ENCODE assay signal across 26 cellular contexts in the genomic region with DNA sequence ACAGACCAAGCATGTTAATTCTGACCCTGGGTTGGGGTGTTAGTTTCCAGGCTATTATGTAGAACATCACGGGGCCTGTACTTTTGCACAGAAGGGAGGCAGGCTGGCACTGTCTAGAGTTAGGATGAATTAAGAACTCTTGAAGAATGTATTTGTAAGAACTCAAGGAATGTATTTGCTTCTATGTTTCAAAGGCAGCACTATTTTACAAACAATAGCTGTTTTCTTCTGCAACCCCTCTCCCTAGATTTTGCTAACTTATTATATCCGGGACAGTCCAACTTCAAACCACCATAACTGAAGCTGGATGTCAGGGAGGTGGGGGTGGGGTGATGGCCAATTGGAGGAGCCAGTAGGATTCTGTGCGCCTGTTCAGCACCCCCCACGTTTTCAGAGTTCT.
"Had no signal": no experiment of that assay in that cellular context is flagged by ENCODE, and none has a peak within 500 bp of the region (broad histone marks: within the 10 kb centered on the region; RNA-seq: fewer than 3 reads in every experiment).

No MANE protein-coding gene starts in this region.

- H3K36me3 ChIP-seq: gastrocnemius medialis, vagina, WERI-Rb-1 had no signal

- H3K27ac Mint-ChIP-seq: activated CD4-positive, alpha-beta T cell treated with anti-CD3 and anti-CD28 coated beads, Interleukin-2, amount 10 ng/mL, durations not matched to agents 7 days and 5 days; activated CD8-positive, alpha-beta memory T cell treated with anti-CD3 and anti-CD28 coated beads, Interleukin-2, amount 10 ng/mL, durations not matched to agents 7 days and 5 days; activated CD8-positive, alpha-beta T cell treated with anti-CD3 and anti-CD28 coated beads for 36 hours; activated naive CD8-positive, alpha-beta T cell treated with anti-CD3 and anti-CD28 coated beads, Interleukin-2, amount 50 U/mL, for 24 hours; natural killer cell treated with Interleukin-12 subunit alpha and Interleukin-12 subunit beta and Interleukin-15 and Interleukin-18, amount 100 ng/mL, for 72 hours; stimulated activated effector memory CD8-positive, alpha-beta T cell treated with anti-CD3 and anti-CD28 coated beads, Interleukin-12 subunit alpha, Interleukin-12 subunit beta, amount 100 ng/mL, for 72 hours; type B pancreatic cell had no signal

- DNase-seq: activated CD4-positive, alpha-beta T cell treated with anti-CD3 and anti-CD28 coated beads, Interleukin-2, amount 10 ng/mL, durations not matched to agents 7 days and 5 days; activated CD4-positive, CD25-positive, alpha-beta regulatory T cell treated with anti-CD3 and anti-CD28 coated beads, Interleukin-2, amount 50 U/mL, for 72 hours; activated CD8-positive, alpha-beta memory T cell treated with anti-CD3 and anti-CD28 coated beads, Interleukin-2, amount 10 ng/mL, durations not matched to agents 7 days and 5 days; activated CD8-positive, alpha-beta T cell treated with anti-CD3 and anti-CD28 coated beads for 36 hours; activated gamma-delta T cell; activated naive CD4-positive, alpha-beta T cell treated with anti-CD3 and anti-CD28 coated beads, Interleukin-2, amount 50 U/mL, for 16 hours; activated naive CD8-positive, alpha-beta T cell treated with anti-CD3 and anti-CD28 coated beads, Interleukin-2, amount 50 U/mL, for 24 hours; activated T-cell treated with anti-CD3 and anti-CD28 coated beads for 4 hours; anterior cingulate cortex; cerebellar nuclear complex; cortex of kidney; gastrocnemius medialis; hypothalamus; left ventricle myocardium superior; midbrain; occipital lobe; small intestine; stimulated activated CD4-positive, alpha-beta T cell treated with anti-CD3 and anti-CD28 coated beads, Interleukin-2, amount 100 ng/mL, for 24 hours; testis; WERI-Rb-1 had no signal

- H3K4me3 ChIP-seq: gastrocnemius medialis, testis, vagina had no signal

- H3K27ac ChIP-seq: vagina, WERI-Rb-1 had no signal

- H3K4me3 Mint-ChIP-seq: activated CD4-positive, alpha-beta T cell treated with anti-CD3 and anti-CD28 coated beads, Interleukin-2, amount 10 ng/mL, durations not matched to agents 7 days and 5 days; activated CD8-positive, alpha-beta memory T cell treated with anti-CD3 and anti-CD28 coated beads, Interleukin-2, amount 10 ng/mL, durations not matched to agents 7 days and 5 days; activated CD8-positive, alpha-beta T cell treated with anti-CD3 and anti-CD28 coated beads for 36 hours; activated naive CD8-positive, alpha-beta T cell treated with anti-CD3 and anti-CD28 coated beads, Interleukin-2, amount 50 U/mL, for 24 hours; natural killer cell treated with Interleukin-12 subunit alpha and Interleukin-12 subunit beta and Interleukin-15 and Interleukin-18, amount 100 ng/mL, for 72 hours; stimulated activated effector memory CD8-positive, alpha-beta T cell treated with anti-CD3 and anti-CD28 coated beads, Interleukin-12 subunit alpha, Interleukin-12 subunit beta, amount 100 ng/mL, for 72 hours; type B pancreatic cell had no signal

- H3K27me3 Mint-ChIP-seq: activated CD4-positive, alpha-beta T cell treated with anti-CD3 and anti-CD28 coated beads, Interleukin-2, amount 10 ng/mL, durations not matched to agents 7 days and 5 days; activated CD8-positive, alpha-beta memory T cell treated with anti-CD3 and anti-CD28 coated beads, Interleukin-2, amount 10 ng/mL, durations not matched to agents 7 days and 5 days; activated CD8-positive, alpha-beta T cell treated with anti-CD3 and anti-CD28 coated beads for 36 hours; activated naive CD8-positive, alpha-beta T cell treated with anti-CD3 and anti-CD28 coated beads, Interleukin-2, amount 50 U/mL, for 24 hours; natural killer cell treated with Interleukin-12 subunit alpha and Interleukin-12 subunit beta and Interleukin-15 and Interleukin-18, amount 100 ng/mL, for 72 hours; type B pancreatic cell had no signal

- H3K9me3 ChIP-seq: gastrocnemius medialis, testis, vagina had no signal

- H3K27me3 ChIP-seq: gastrocnemius medialis, testis, vagina had no signal

- ATAC-seq: activated CD8-positive, alpha-beta memory T cell treated with anti-CD3 and anti-CD28 coated beads, Interleukin-2, amount 10 ng/mL, durations not matched to agents 7 days and 5 days; activated CD8-positive, alpha-beta T cell treated with anti-CD3 and anti-CD28 coated beads for 36 hours; activated naive CD8-positive, alpha-beta T cell treated with anti-CD3 and anti-CD28 coated beads, Interleukin-2, amount 50 U/mL, for 24 hours; esophagus mucosa; gastrocnemius medialis; left ventricle myocardium superior; natural killer cell treated with Interleukin-12 subunit alpha and Interleukin-12 subunit beta and Interleukin-15 and Interleukin-18, amount 100 ng/mL, for 72 hours; sciatic nerve; stimulated activated effector memory CD8-positive, alpha-beta T cell treated with anti-CD3 and anti-CD28 coated beads, Interleukin-12 subunit alpha, Interleukin-12 subunit beta, amount 100 ng/mL, for 72 hours had no signal

- H3K9me3 Mint-ChIP-seq: activated CD4-positive, alpha-beta T cell treated with anti-CD3 and anti-CD28 coated beads, Interleukin-2, amount 10 ng/mL, durations not matched to agents 7 days and 5 days; activated CD8-positive, alpha-beta T cell treated with anti-CD3 and anti-CD28 coated beads for 36 hours; activated naive CD8-positive, alpha-beta T cell treated with anti-CD3 and anti-CD28 coated beads, Interleukin-2, amount 50 U/mL, for 24 hours; natural killer cell treated with Interleukin-12 subunit alpha and Interleukin-12 subunit beta and Interleukin-15 and Interleukin-18, amount 100 ng/mL, for 72 hours; stimulated activated effector memory CD8-positive, alpha-beta T cell treated with anti-CD3 and anti-CD28 coated beads, Interleukin-12 subunit alpha, Interleukin-12 subunit beta, amount 100 ng/mL, for 72 hours; type B pancreatic cell had no signal

- H3K36me3 Mint-ChIP-seq: activated CD8-positive, alpha-beta memory T cell treated with anti-CD3 and anti-CD28 coated beads, Interleukin-2, amount 10 ng/mL, durations not matched to agents 7 days and 5 days; natural killer cell treated with Interleukin-12 subunit alpha and Interleukin-12 subunit beta and Interleukin-15 and Interleukin-18, amount 100 ng/mL, for 72 hours; stimulated activated effector memory CD8-positive, alpha-beta T cell treated with anti-CD3 and anti-CD28 coated beads, Interleukin-12 subunit alpha, Interleukin-12 subunit beta, amount 100 ng/mL, for 72 hours had no signal
